10 cellular contexts compared by ENCODE assay signal in genomic region chrX:12702509-12703091, GRCh38.
DNase-seq lines count a peak whose midpoint lies in the region; ATAC-seq and TF ChIP-seq lines count a peak whose summit lies in the region.
"Had no signal": no experiment of that assay in that cellular context is flagged by ENCODE, and none has a peak within 500 bp of the region (broad histone marks: within the 10 kb centered on the region; RNA-seq: fewer than 3 reads in every experiment).

No MANE protein-coding gene starts in this region.

- no peak overlapping the region for H3K56ac ChIP-seq in mesendoderm (ENCODE audit: low read length)

- H3K23ac ChIP-seq in mesendoderm (ENCODE audit: low read length), result no peak overlapping the region

- H3K27me3 ChIP-seq in adipocyte (replicated peaks; ENCODE audit: control insufficient read depth, insufficient read depth, low read length) (no peaks in the 10 kb centered on the region), mesendoderm (ENCODE audit: insufficient read depth, low read length, poor library complexity) (no peaks in the 10 kb centered on the region)

- no peak overlapping the region for H2BK120ac ChIP-seq in mesendoderm (ENCODE audit: low read depth, low read length)

- no peak overlapping the region for H2AK5ac ChIP-seq in mesendoderm (ENCODE audit: low read length)

- no peak overlapping the region for H3K27ac ChIP-seq in mesendoderm (ENCODE audit: low read depth, low read length)

- TF ChIP-seq CTCF in HFF-Myc (IDR thresholded peaks at IDR 0.05; ENCODE audit: low read depth, low read length, missing control alignments), result peak; percentile 25

- H3K4me2 ChIP-seq in mesendoderm (ENCODE audit: low read length), result no peak overlapping the region

- no peak for ATAC-seq in HG03521 (IDR thresholded peaks at IDR 0.05; ENCODE audit: unreplicated experiment)
- ATAC-seq in GM21360 (IDR thresholded peaks at IDR 0.05; ENCODE audit: unreplicated experiment), result no peak
- ATAC-seq: CD8-positive, alpha-beta T cell had no signal

- peak; percentile 17 for DNase-seq in NCI-H345 (lab: John Stamatoyannopoulos, UW)
- no peak for DNase-seq in NCI-H345 treated with DMSO at 0.1 percent for 48 hours (lab: John Stamatoyannopoulos, UW; ENCODE audit: unreplicated experiment)
- DNase-seq in HFF-Myc (ENCODE audit: extremely low read depth, low read depth), result no peak
- DNase-seq in adipocyte (ENCODE audit: low read depth), result peak; percentile 1
- peak; percentile 13 for DNase-seq in mesendoderm
- DNase-seq in glomerular visceral epithelial cell (ENCODE audit: extremely low spot score), result no peak
- DNase-seq: CD8-positive, alpha-beta T cell; NCI-H1930 had no signal

- H3K79me1 ChIP-seq in mesendoderm (ENCODE audit: low read length), result no peaks in the 10 kb centered on the region

- H4K8ac ChIP-seq in mesendoderm (ENCODE audit: low read depth, low read length), result no peak overlapping the region

- no peak overlapping the region for H3K4me3 ChIP-seq in HFF-Myc (replicated peaks; ENCODE audit: low read depth, low read length)
- no peak overlapping the region for H3K4me3 ChIP-seq in adipocyte (ENCODE audit: low read length)
- H3K4me3 ChIP-seq in mesendoderm (ENCODE audit: low read length), result no peak overlapping the region

- H3K36me3 ChIP-seq in adipocyte (ENCODE audit: control insufficient read depth, insufficient read depth, low read length, severe bottlenecking), result no peaks in the 10 kb centered on the region
- no peaks in the 10 kb centered on the region for H3K36me3 ChIP-seq in mesendoderm (ENCODE audit: control insufficient read depth, insufficient read depth, low read length)

- H3K79me2 ChIP-seq in mesendoderm (ENCODE audit: control insufficient read depth, insufficient read depth, low read length), result no peaks in the 10 kb centered on the region

- no peak overlapping the region for H4K5ac ChIP-seq in mesendoderm (ENCODE audit: low read length)

- H2BK5ac ChIP-seq in mesendoderm (ENCODE audit: low read length), result no peak overlapping the region

- no peaks in the 10 kb centered on the region for H3K9me3 ChIP-seq in adipocyte (ENCODE audit: control insufficient read depth, low read length)

- no CpG with 5 or more reads among the region's 3 CpGs for WGBS in mesendoderm (ENCODE audit: extremely low coverage, insufficient coverage, low lambda C conversion rate)

- no peak overlapping the region for H2BK15ac ChIP-seq in mesendoderm (replicated peaks; ENCODE audit: low read depth)

- H3K4ac ChIP-seq in mesendoderm (ENCODE audit: low read depth, low read length), result no peak overlapping the region

- H3K9ac ChIP-seq in adipocyte (ENCODE audit: low read length) (no peak overlapping the region), mesendoderm (ENCODE audit: low read length) (no peak overlapping the region)

- H3K18ac ChIP-seq in mesendoderm (ENCODE audit: low read length), result no peak overlapping the region

- H3K4me1 ChIP-seq in adipocyte (ENCODE audit: control insufficient read depth, insufficient read depth, low read length) (no peaks in the 10 kb centered on the region), mesendoderm (ENCODE audit: control insufficient read depth, low read depth, low read length) (no peaks in the 10 kb centered on the region)

Comparison
In these comparisons a context has a peak if more than half of its experiments do, and no peak if none do; other contexts are left out.
1. DNase-seq: peak in NCI-H345 (single experiment), adipocyte (single experiment) and mesendoderm (single experiment); none in NCI-H345 treated with DMSO at 0.1 percent for 48 hours (single experiment), HFF-Myc (single experiment) and glomerular visceral epithelial cell (single experiment).